1 cellular context compared by ENCODE assay signal in the genomic region with DNA sequence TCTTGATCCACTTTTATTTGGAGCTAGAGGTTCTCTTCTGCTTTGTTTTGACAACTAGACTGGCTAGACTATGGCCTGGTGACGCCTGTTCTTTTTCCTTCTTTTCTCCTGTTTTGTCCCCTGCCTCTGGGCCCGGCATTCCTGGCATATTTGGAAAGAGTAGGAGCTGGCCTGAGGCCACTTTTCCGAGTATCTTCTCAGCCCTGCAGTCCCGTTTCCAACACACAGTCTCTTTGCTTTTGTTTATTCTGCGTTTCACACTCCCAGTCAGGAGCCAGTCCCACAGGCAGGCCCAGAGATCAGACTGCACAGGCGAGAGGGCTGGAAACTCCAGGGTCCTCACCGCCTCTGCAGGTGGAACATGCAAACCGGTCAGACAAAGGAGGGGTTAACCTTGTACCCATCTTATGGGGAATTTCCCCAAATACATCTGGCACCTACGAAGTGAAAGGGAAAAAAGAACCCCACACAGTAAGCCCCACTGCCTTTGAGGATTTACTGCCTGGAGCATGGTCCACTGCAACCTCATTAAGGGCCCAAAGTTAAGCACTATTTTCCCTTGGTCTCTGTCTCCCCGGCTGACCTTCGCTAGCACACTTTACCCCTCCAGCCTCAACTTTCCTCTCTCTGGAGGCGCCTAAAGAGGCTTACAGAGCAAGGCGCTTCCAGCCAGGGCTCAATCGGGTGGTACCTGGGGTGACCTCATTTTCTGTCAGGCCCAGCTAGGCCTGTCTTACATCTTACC.
TF ChIP-seq lines count a peak whose summit lies in the region.

No MANE protein-coding gene starts in this region.

TF ChIP-seq in GM12878, 131 proteins besides CTCF, POLR2A, EP300 and RAD21 (continued from another document and continues in another):
- TF ChIP-seq BMI1 (IDR thresholded peaks at IDR 0.05; ENCODE audit: borderline replicate concordance), result no peak
- no peak for TF ChIP-seq CHD4 (IDR thresholded peaks at IDR 0.05)
- TF ChIP-seq, protein P1, sequence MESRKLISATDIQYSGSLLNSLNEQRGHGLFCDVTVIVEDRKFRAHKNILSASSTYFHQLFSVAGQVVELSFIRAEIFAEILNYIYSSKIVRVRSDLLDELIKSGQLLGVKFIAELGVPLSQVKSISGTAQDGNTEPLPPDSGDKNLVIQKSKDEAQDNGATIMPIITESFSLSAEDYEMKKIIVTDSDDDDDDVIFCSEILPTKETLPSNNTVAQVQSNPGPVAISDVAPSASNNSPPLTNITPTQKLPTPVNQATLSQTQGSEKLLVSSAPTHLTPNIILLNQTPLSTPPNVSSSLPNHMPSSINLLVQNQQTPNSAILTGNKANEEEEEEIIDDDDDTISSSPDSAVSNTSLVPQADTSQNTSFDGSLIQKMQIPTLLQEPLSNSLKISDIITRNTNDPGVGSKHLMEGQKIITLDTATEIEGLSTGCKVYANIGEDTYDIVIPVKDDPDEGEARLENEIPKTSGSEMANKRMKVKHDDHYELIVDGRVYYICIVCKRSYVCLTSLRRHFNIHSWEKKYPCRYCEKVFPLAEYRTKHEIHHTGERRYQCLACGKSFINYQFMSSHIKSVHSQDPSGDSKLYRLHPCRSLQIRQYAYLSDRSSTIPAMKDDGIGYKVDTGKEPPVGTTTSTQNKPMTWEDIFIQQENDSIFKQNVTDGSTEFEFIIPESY (IDR thresholded peaks at IDR 0.05), result peak; percentile 53; the same call in 1 of the 2 replicates
- TF ChIP-seq CHD2 (IDR thresholded peaks at IDR 0.05; ENCODE audit: borderline replicate concordance, low read depth, low read length), result no peak
- TF ChIP-seq BRCA1 (IDR thresholded peaks at IDR 0.05; ENCODE audit: low read depth, low read length), result no peak
- no peak for TF ChIP-seq HDGF (IDR thresholded peaks at IDR 0.05)
- no peak for TF ChIP-seq CBX5 (IDR thresholded peaks at IDR 0.05; ENCODE audit: low read depth)
- TF ChIP-seq TCF12 (IDR thresholded peaks at IDR 0.05; ENCODE audit: low read depth, low read length), result peak; percentile 85
- TF ChIP-seq YBX1 (IDR thresholded peaks at IDR 0.05), result no peak
- 0 out of 2 replicates have a peak, but pooled peaks have one; percentile 27 for TF ChIP-seq YY1 (IDR thresholded peaks at IDR 0.05; ENCODE audit: low read depth, low read length)
- peak; percentile 38; the same call in 1 of the 2 replicates for TF ChIP-seq CBFB (IDR thresholded peaks at IDR 0.05; ENCODE audit: low read depth)
- TF ChIP-seq, protein P2, sequence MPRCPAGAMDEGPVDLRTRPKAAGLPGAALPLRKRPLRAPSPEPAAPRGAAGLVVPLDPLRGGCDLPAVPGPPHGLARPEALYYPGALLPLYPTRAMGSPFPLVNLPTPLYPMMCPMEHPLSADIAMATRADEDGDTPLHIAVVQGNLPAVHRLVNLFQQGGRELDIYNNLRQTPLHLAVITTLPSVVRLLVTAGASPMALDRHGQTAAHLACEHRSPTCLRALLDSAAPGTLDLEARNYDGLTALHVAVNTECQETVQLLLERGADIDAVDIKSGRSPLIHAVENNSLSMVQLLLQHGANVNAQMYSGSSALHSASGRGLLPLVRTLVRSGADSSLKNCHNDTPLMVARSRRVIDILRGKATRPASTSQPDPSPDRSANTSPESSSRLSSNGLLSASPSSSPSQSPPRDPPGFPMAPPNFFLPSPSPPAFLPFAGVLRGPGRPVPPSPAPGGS (IDR thresholded peaks at IDR 0.05; ENCODE audit: borderline replicate concordance, insufficient read depth, low read depth, low read length, poor library complexity, severe bottlenecking), result peak; percentile 78
- TF ChIP-seq RCOR1 (conservative IDR thresholded peaks at IDR 0.05; ENCODE audit: low read depth, low read length), result no peak
- TF ChIP-seq BACH1 (IDR thresholded peaks at IDR 0.05; ENCODE audit: borderline replicate concordance), result no peak
- no peak for TF ChIP-seq ZNF274 (IDR thresholded peaks at IDR 0.05; ENCODE audit: insufficient read depth, insufficient read length)
- TF ChIP-seq PML (IDR thresholded peaks at IDR 0.05; ENCODE audit: low read length), result no peak
- peak; percentile 33; the same call in 1 of the 2 replicates for TF ChIP-seq CREM (IDR thresholded peaks at IDR 0.05; ENCODE audit: low read depth)
- TF ChIP-seq, protein P3, sequence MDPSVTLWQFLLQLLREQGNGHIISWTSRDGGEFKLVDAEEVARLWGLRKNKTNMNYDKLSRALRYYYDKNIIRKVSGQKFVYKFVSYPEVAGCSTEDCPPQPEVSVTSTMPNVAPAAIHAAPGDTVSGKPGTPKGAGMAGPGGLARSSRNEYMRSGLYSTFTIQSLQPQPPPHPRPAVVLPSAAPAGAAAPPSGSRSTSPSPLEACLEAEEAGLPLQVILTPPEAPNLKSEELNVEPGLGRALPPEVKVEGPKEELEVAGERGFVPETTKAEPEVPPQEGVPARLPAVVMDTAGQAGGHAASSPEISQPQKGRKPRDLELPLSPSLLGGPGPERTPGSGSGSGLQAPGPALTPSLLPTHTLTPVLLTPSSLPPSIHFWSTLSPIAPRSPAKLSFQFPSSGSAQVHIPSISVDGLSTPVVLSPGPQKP (IDR thresholded peaks at IDR 0.05; ENCODE audit: low read depth, low read length), result no peak
- TF ChIP-seq, protein P4, sequence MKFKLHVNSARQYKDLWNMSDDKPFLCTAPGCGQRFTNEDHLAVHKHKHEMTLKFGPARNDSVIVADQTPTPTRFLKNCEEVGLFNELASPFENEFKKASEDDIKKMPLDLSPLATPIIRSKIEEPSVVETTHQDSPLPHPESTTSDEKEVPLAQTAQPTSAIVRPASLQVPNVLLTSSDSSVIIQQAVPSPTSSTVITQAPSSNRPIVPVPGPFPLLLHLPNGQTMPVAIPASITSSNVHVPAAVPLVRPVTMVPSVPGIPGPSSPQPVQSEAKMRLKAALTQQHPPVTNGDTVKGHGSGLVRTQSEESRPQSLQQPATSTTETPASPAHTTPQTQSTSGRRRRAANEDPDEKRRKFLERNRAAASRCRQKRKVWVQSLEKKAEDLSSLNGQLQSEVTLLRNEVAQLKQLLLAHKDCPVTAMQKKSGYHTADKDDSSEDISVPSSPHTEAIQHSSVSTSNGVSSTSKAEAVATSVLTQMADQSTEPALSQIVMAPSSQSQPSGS (IDR thresholded peaks at IDR 0.05; ENCODE audit: low read length), result no peak
- no peak for TF ChIP-seq NFYA (IDR thresholded peaks at IDR 0.05; ENCODE audit: borderline replicate concordance, low read depth, low read length)
- 0 out of 2 replicates have a peak, but pooled peaks have one; percentile 3 for TF ChIP-seq MXI1 (IDR thresholded peaks at IDR 0.05; ENCODE audit: low read depth, low read length)
- no peak; the same call in 1 of the 2 replicates for TF ChIP-seq NBN (IDR thresholded peaks at IDR 0.05)
- TF ChIP-seq KDM1A (IDR thresholded peaks at IDR 0.05; ENCODE audit: borderline replicate concordance), result no peak
- TF ChIP-seq RELA (IDR thresholded peaks at IDR 0.05; ENCODE audit: borderline replicate concordance, partially characterized antibody), result peak; percentile 88
- TF ChIP-seq, protein P5, sequence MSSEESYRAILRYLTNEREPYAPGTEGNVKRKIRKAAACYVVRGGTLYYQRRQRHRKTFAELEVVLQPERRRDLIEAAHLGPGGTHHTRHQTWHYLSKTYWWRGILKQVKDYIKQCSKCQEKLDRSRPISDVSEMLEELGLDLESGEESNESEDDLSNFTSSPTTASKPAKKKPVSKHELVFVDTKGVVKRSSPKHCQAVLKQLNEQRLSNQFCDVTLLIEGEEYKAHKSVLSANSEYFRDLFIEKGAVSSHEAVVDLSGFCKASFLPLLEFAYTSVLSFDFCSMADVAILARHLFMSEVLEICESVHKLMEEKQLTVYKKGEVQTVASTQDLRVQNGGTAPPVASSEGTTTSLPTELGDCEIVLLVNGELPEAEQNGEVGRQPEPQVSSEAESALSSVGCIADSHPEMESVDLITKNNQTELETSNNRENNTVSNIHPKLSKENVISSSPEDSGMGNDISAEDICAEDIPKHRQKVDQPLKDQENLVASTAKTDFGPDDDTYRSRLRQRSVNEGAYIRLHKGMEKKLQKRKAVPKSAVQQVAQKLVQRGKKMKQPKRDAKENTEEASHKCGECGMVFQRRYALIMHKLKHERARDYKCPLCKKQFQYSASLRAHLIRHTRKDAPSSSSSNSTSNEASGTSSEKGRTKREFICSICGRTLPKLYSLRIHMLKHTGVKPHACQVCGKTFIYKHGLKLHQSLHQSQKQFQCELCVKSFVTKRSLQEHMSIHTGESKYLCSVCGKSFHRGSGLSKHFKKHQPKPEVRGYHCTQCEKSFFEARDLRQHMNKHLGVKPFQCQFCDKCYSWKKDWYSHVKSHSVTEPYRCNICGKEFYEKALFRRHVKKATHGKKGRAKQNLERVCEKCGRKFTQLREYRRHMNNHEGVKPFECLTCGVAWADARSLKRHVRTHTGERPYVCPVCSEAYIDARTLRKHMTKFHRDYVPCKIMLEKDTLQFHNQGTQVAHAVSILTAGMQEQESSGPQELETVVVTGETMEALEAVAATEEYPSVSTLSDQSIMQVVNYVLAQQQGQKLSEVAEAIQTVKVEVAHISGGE (CRISPR knock-in tag; IDR thresholded peaks at IDR 0.05), result no peak
- TF ChIP-seq KAT2A (conservative IDR thresholded peaks at IDR 0.05; ENCODE audit: control insufficient read depth, low read depth, low read length), result no peak
- no peak for TF ChIP-seq MEF2A (IDR thresholded peaks at IDR 0.05; ENCODE audit: insufficient read depth, low read depth, low read length)
- TF ChIP-seq, protein P6, sequence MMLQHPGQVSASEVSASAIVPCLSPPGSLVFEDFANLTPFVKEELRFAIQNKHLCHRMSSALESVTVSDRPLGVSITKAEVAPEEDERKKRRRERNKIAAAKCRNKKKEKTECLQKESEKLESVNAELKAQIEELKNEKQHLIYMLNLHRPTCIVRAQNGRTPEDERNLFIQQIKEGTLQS (IDR thresholded peaks at IDR 0.05; ENCODE audit: borderline replicate concordance, extremely low read depth, low read depth, low read length), result no peak
- TF ChIP-seq SMAD5 (IDR thresholded peaks at IDR 0.05; ENCODE audit: low read depth), result no peak; the same call in 1 of the 2 replicates
- TF ChIP-seq, protein P7, sequence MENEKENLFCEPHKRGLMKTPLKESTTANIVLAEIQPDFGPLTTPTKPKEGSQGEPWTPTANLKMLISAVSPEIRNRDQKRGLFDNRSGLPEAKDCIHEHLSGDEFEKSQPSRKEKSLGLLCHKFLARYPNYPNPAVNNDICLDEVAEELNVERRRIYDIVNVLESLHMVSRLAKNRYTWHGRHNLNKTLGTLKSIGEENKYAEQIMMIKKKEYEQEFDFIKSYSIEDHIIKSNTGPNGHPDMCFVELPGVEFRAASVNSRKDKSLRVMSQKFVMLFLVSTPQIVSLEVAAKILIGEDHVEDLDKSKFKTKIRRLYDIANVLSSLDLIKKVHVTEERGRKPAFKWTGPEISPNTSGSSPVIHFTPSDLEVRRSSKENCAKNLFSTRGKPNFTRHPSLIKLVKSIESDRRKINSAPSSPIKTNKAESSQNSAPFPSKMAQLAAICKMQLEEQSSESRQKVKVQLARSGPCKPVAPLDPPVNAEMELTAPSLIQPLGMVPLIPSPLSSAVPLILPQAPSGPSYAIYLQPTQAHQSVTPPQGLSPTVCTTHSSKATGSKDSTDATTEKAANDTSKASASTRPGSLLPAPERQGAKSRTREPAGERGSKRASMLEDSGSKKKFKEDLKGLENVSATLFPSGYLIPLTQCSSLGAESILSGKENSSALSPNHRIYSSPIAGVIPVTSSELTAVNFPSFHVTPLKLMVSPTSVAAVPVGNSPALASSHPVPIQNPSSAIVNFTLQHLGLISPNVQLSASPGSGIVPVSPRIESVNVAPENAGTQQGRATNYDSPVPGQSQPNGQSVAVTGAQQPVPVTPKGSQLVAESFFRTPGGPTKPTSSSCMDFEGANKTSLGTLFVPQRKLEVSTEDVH (IDR thresholded peaks at IDR 0.05; ENCODE audit: low read depth, partially characterized antibody), result no peak
- TF ChIP-seq NFIC (IDR thresholded peaks at IDR 0.05; ENCODE audit: low read depth, low read length), result no peak
- TF ChIP-seq, protein P8, sequence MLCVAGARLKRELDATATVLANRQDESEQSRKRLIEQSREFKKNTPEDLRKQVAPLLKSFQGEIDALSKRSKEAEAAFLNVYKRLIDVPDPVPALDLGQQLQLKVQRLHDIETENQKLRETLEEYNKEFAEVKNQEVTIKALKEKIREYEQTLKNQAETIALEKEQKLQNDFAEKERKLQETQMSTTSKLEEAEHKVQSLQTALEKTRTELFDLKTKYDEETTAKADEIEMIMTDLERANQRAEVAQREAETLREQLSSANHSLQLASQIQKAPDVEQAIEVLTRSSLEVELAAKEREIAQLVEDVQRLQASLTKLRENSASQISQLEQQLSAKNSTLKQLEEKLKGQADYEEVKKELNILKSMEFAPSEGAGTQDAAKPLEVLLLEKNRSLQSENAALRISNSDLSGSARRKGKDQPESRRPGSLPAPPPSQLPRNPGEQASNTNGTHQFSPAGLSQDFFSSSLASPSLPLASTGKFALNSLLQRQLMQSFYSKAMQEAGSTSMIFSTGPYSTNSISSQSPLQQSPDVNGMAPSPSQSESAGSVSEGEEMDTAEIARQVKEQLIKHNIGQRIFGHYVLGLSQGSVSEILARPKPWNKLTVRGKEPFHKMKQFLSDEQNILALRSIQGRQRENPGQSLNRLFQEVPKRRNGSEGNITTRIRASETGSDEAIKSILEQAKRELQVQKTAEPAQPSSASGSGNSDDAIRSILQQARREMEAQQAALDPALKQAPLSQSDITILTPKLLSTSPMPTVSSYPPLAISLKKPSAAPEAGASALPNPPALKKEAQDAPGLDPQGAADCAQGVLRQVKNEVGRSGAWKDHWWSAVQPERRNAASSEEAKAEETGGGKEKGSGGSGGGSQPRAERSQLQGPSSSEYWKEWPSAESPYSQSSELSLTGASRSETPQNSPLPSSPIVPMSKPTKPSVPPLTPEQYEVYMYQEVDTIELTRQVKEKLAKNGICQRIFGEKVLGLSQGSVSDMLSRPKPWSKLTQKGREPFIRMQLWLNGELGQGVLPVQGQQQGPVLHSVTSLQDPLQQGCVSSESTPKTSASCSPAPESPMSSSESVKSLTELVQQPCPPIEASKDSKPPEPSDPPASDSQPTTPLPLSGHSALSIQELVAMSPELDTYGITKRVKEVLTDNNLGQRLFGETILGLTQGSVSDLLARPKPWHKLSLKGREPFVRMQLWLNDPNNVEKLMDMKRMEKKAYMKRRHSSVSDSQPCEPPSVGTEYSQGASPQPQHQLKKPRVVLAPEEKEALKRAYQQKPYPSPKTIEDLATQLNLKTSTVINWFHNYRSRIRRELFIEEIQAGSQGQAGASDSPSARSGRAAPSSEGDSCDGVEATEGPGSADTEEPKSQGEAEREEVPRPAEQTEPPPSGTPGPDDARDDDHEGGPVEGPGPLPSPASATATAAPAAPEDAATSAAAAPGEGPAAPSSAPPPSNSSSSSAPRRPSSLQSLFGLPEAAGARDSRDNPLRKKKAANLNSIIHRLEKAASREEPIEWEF (IDR thresholded peaks at IDR 0.05; ENCODE audit: insufficient replicate concordance, low read depth, low read length), result no peak
- TF ChIP-seq HDAC2 (IDR thresholded peaks at IDR 0.05), result no peak
- TF ChIP-seq, protein P9, sequence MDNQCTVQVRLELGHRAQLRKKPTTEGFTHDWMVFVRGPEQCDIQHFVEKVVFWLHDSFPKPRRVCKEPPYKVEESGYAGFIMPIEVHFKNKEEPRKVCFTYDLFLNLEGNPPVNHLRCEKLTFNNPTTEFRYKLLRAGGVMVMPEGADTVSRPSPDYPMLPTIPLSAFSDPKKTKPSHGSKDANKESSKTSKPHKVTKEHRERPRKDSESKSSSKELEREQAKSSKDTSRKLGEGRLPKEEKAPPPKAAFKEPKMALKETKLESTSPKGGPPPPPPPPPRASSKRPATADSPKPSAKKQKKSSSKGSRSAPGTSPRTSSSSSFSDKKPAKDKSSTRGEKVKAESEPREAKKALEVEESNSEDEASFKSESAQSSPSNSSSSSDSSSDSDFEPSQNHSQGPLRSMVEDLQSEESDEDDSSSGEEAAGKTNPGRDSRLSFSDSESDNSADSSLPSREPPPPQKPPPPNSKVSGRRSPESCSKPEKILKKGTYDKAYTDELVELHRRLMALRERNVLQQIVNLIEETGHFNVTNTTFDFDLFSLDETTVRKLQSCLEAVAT (IDR thresholded peaks at IDR 0.05), result peak; percentile 68
